ENCODE assay signal across 9 cellular contexts in the genomic region with DNA sequence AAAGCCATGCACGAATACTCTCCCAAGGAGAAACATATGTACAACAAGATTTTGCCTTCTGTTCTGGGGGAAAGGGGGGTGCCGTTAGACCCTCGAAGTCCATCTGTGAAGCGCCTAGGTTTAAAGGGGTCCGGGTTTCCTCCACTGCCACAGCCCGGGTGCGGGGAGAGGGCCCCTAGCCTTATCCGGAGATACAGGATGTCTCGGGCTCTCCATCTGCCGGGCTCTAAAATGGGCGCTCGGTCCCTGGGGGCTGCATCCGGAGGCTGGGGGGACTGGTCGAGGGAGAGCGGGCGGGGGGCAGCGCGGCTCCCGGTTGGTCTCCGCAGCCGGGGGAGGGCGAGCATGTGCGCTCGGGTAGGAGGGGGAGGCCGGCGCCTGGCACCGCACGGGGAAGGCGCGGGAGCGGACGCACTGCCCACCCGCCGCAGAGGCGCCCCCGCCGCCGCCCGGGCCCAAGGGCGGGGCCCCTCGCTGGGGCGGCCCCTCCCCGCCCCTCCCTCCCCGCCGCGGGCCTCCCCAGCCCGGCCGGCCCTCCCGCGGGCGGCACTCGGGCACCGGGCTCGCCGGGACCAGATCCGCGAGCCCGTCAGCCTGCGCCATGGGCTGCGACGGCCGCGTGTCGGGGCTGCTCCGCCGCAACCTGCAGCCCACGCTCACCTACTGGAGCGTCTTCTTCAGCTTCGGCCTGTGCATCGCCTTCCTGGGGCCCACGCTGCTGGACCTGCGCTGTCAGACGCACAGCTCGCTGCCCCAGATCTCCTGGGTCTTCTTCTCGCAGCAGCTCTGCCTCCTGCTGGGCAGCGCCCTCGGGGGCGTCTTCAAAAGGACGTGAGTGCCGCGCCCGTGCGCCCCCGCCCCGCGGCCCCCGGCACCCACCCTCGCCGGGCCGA.
DNase-seq lines count a peak whose midpoint lies in the region; ATAC-seq and TF ChIP-seq lines count a peak whose summit lies in the region.
"Had no signal": no experiment of that assay in that cellular context is flagged by ENCODE, and none has a peak within 500 bp of the region (broad histone marks: within the 10 kb centered on the region; RNA-seq: fewer than 3 reads in every experiment).

No MANE protein-coding gene starts in this region.

- H3K4me1 ChIP-seq in colonic mucosa (no peaks in the 10 kb centered on the region), upper lobe of left lung (peaks cover 8 to 15% (median 11%) of the 10 kb centered on the region in 4 donors)

- intact Hi-C loops in colonic mucosa (cut with DNase I) = no loop called here

- H3K9me3 ChIP-seq in colonic mucosa (no peaks in the 10 kb centered on the region), upper lobe of left lung (no peaks in the 10 kb centered on the region)

- no peak for TF ChIP-seq EP300 in upper lobe of left lung (IDR thresholded peaks at IDR 0.05)

- TF ChIP-seq CTCF in colonic mucosa (IDR thresholded peaks at IDR 0.05) (no peak), upper lobe of left lung (IDR thresholded peaks at IDR 0.05) (peak in 4 of 6 experiments; percentile 15 to 32 (median 25))

- 10 to 11% methylated on average over 8 to 22 of the region's 90 CpGs for WGBS in upper lobe of left lung, 2 donors

- no peaks in the 10 kb centered on the region for H3K36me3 ChIP-seq in colonic mucosa
- H3K36me3 ChIP-seq in upper lobe of left lung = no peaks in the 10 kb centered on the region

- H3K27me3 ChIP-seq in colonic mucosa (no peaks in the 10 kb centered on the region), upper lobe of left lung (peaks cover 0 to 18% (median 7%) of the 10 kb centered on the region in 4 donors)

- H3K4me3 ChIP-seq in colonic mucosa (peak overlapping the region; percentile 40), upper lobe of left lung (peak overlapping the region; percentile 10 to 56 (median 49))

- ATAC-seq in upper lobe of left lung (ENCODE audit: low FRiP score in 2 of 2) = peak in 1 of 2 donors; percentile 39
- no peak for ATAC-seq in GM18867 (IDR thresholded peaks at IDR 0.05; ENCODE audit: unreplicated experiment)

- H3K27ac ChIP-seq in colonic mucosa (no peak overlapping the region), upper lobe of left lung (peak overlapping the region in 3 of 4 donors; percentile 58 to 75 (median 59))
- H3K27ac ChIP-seq: KMS-11 had no signal

- no peak for TF ChIP-seq POLR2A in upper lobe of left lung (IDR thresholded peaks at IDR 0.05)

- DNase-seq in activated effector memory CD4-positive, alpha-beta T cell treated with anti-CD3 and anti-CD28 coated beads, Interleukin-2, amount 50 U/mL, for 16 hours = peak; percentile 57
- DNase-seq in activated effector memory CD4-positive, alpha-beta T cell treated with Interleukin-2 at 50 U/mL for 16 hours = no peak
- DNase-seq in colonic mucosa (peak; percentile 32), mesenteric fat pad (ENCODE audit: low spot score) (peak; percentile 82), upper lobe of left lung (peak in 1 of 2 donors; percentile 81), mucosa of gallbladder (ENCODE audit: low spot score) (no peak), GM19240 (ENCODE audit: insufficient read length, low spot score) (no peak)

- H3K9ac ChIP-seq in colonic mucosa (ENCODE audit: low read depth in 2 of 2, low read length in 2 of 2) = peak overlapping the region in 1 of 2 donors; percentile 61
- H3K9ac ChIP-seq: KMS-11 had no signal

Comparison
In these comparisons a context has a peak if more than half of its experiments do, and no peak if none do; other contexts are left out.
1. DNase-seq: peak in activated effector memory CD4-positive, alpha-beta T cell treated with anti-CD3 and anti-CD28 coated beads, Interleukin-2, amount 50 U/mL, for 16 hours (single experiment), colonic mucosa (single experiment) and mesenteric fat pad (single experiment); none in activated effector memory CD4-positive, alpha-beta T cell treated with Interleukin-2 at 50 U/mL for 16 hours (single experiment), mucosa of gallbladder (single experiment) and GM19240 (single experiment).